In the genomic region with DNA sequence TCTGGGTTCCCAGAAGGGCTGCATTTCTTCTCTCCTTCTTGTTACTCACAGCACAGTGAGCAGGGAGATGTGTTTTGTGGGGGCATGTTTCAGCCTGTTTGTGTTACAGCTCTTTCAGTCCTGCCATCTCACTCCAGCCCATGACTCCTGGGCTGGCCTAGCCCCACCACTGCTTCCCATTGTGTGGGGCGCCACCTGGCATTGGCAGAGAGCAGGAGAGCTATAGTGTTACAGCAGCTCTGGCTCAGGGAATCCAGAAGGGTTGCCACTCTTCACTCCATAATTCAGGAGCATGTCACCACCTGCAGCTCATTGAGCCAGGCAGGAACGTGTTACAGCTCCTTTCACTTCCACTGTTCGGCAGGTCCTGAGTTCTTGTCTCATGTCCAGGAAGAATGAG, we compare ENCODE assay signal across 30 cellular contexts. TPM values are rescaled to one million over a fixed set of nuclear protein-coding genes. Genes with fewer than 3 reads are reported as not detected.
DNase-seq lines count a peak whose midpoint lies in the region; ATAC-seq, FAIRE-seq and TF ChIP-seq lines count a peak whose summit lies in the region.
"Had no signal": no experiment of that assay in that cellular context is flagged by ENCODE, and none has a peak within 500 bp of the region (broad histone marks: within the 10 kb centered on the region; RNA-seq: fewer than 3 reads in every experiment).

No MANE protein-coding gene starts in this region.

- H3K18ac ChIP-seq in H9 (ENCODE audit: insufficient read length, low read depth, low read length) = no peak overlapping the region

- H3K4me2 ChIP-seq in H9 (ENCODE audit: insufficient read depth, insufficient read length, low read length) = no peak overlapping the region
- H3K4me2 ChIP-seq in smooth muscle cell = no peak overlapping the region
- H3K4me2 ChIP-seq: KMS-11 had no signal

- H3K27ac Mint-ChIP-seq in H9 = no peak overlapping the region
- no peak overlapping the region for H3K27ac Mint-ChIP-seq in WTC11
- H3K27ac Mint-ChIP-seq: CD4-positive, alpha-beta memory T cell; HFFc6; IgD-negative memory B cell had no signal

- H2BK5ac ChIP-seq in H9 (ENCODE audit: insufficient read length, low read length) = no peak overlapping the region

- whole genome bisulfite sequencing in H9 (ENCODE audit: extremely low coverage, insufficient read length, low lambda C conversion rate) = no CpG with 5 or more reads among the region's 3 CpGs
- 23% methylated on average over 2 of the region's 3 CpGs; no CpG with 5 or more reads in 1 of the 2 donors for WGBS in esophagus squamous epithelium, 2 donors
- 83% methylated on average over 3 of the region's 3 CpGs for WGBS in smooth muscle cell (ENCODE audit: low lambda C conversion rate)
- WGBS in body of pancreas, 2 donors = 95 to 97% methylated on average over 3 of the region's 3 CpGs

- peaks cover 22 to 28% of the 10 kb centered on the region in 2 experiments for H3K9me3 Mint-ChIP-seq in H9
- H3K9me3 Mint-ChIP-seq in WTC11 = peaks cover 62% of the 10 kb centered on the region

- no peak overlapping the region for H3K27ac ChIP-seq in H9 (ENCODE audit: insufficient read length, low read depth, low read length)
- peak overlapping the region in 3 of 4 donors; percentile 38 to 67 (median 51) for H3K27ac ChIP-seq in esophagus squamous epithelium
- H3K27ac ChIP-seq in smooth muscle cell (ENCODE audit: low read depth) = peak overlapping the region; percentile 31
- H3K27ac ChIP-seq in body of pancreas = no peak overlapping the region
- H3K27ac ChIP-seq: GM23248, KMS-11, RWPE1 had no signal

- H2AFZ ChIP-seq in H9 (ENCODE audit: low read length) (no peak overlapping the region), smooth muscle cell (ENCODE audit: low read depth) (no peak overlapping the region)
- H2AFZ ChIP-seq: GM23248 had no signal

- peaks cover 0 to 8% of the 10 kb centered on the region in 2 experiments; a peak in 2 of 4 replicates for H3K4me1 Mint-ChIP-seq in H9
- H3K4me1 Mint-ChIP-seq in WTC11 = peaks cover 12% of the 10 kb centered on the region
- H3K4me1 Mint-ChIP-seq: CD4-positive, alpha-beta memory T cell; IgD-negative memory B cell had no signal

- intact Hi-C loops in esophagus squamous epithelium (cut with DNase I) (no loop called here), body of pancreas (cut with DNase I) (no loop called here), cardiac septum (cut with DNase I) (no loop called here)

- H3K9me3 ChIP-seq in H9 (ENCODE audit: control insufficient read depth, low read depth, low read length) = peaks cover 9% of the 10 kb centered on the region
- H3K9me3 ChIP-seq in esophagus squamous epithelium = peaks cover 0 to 9% (median 0%) of the 10 kb centered on the region in 3 donors
- no peaks in the 10 kb centered on the region for H3K9me3 ChIP-seq in smooth muscle cell (replicated peaks; ENCODE audit: low read depth)
- H3K9me3 ChIP-seq in body of pancreas = no peaks in the 10 kb centered on the region
- H3K9me3 ChIP-seq: HAP-1 had no signal

- H3K4me1 ChIP-seq in H9 (ENCODE audit: insufficient read depth, low read length) (no peaks in the 10 kb centered on the region), esophagus squamous epithelium (peaks cover 0 to 22% (median 0%) of the 10 kb centered on the region in 3 donors), smooth muscle cell (ENCODE audit: low read depth) (no peaks in the 10 kb centered on the region), body of pancreas (no peaks in the 10 kb centered on the region)
- H3K4me1 ChIP-seq: HAP-1 had no signal

- H3K23ac ChIP-seq in H9 (ENCODE audit: insufficient read length, low read depth, low read length) = no peak overlapping the region

- H3K79me2 ChIP-seq in H9 (ENCODE audit: insufficient read depth, low read length) (no peaks in the 10 kb centered on the region), smooth muscle cell (ENCODE audit: low read depth) (no peaks in the 10 kb centered on the region)

- H2BK15ac ChIP-seq in H9 (ENCODE audit: low read depth, low read length) = no peak overlapping the region

- no peak overlapping the region for H3K4me3 ChIP-seq in esophagus squamous epithelium
- no peak overlapping the region for H3K4me3 ChIP-seq in smooth muscle cell
- H3K4me3 ChIP-seq in body of pancreas = no peak overlapping the region
- H3K4me3 ChIP-seq: GM12878, GM23248, HAP-1 had no signal

- no peak overlapping the region for H4K5ac ChIP-seq in H9 (ENCODE audit: insufficient read length, low read depth, low read length)

- POLR2A ChIA-PET in WTC11 (lab: Charles Lee) = no interaction called here

- H3K4me3 Mint-ChIP-seq in H9 (no peak overlapping the region), WTC11 (no peak overlapping the region)
- H3K4me3 Mint-ChIP-seq: CD4-positive, alpha-beta memory T cell; HFFc6; IgD-negative memory B cell had no signal

- H4K8ac ChIP-seq in H9 (replicated peaks; ENCODE audit: insufficient read length, low read depth, low read length) = no peak overlapping the region

- no peak overlapping the region for H2BK20ac ChIP-seq in H9 (ENCODE audit: low read depth, low read length, poor library complexity, severe bottlenecking)

- CTCF ChIA-PET in WTC11 (lab: Charles Lee) = interaction anchor here (0.7 to 1.0 kb wide), 3 partner anchors 22 to 121 kb away, joined by 3 to 4 read pairs (median 3); no protein-coding TSS in a partner anchor

- no peaks in the 10 kb centered on the region for H3K23me2 ChIP-seq in H9 (ENCODE audit: insufficient read length, low read depth, low read length, poor library complexity, severe bottlenecking)

- TF ChIP-seq CTCF in H9 (conservative IDR thresholded peaks at IDR 0.05) (no peak), WTC11 (IDR thresholded peaks at IDR 0.05) (no peak), esophagus squamous epithelium (IDR thresholded peaks at IDR 0.05) (no peak), smooth muscle cell (IDR thresholded peaks at IDR 0.05; ENCODE audit: borderline replicate concordance, insufficient read depth, poor library complexity, severe bottlenecking) (no peak), body of pancreas (IDR thresholded peaks at IDR 0.05) (no peak)

- no peak overlapping the region for H2BK12ac ChIP-seq in H9 (ENCODE audit: insufficient read length, low read depth, low read length)

- H3K56ac ChIP-seq in H9 (ENCODE audit: insufficient read length, low read depth, low read length) = no peak overlapping the region

- H3K27me3 Mint-ChIP-seq in H9 (ENCODE audit: low read depth) = 0 out of 2 replicates have a peak, but pooled peaks cover 1% of the 10 kb centered on the region
- peaks cover 5% of the 10 kb centered on the region; the same call in 1 of the 2 replicates for H3K27me3 Mint-ChIP-seq in WTC11 (ENCODE audit: low read depth)

- H3K36me3 Mint-ChIP-seq in H9 (ENCODE audit: insufficient read depth in 1 of 3, low read depth in 3 of 3) = peaks cover 3 to 17% (median 4%) of the 10 kb centered on the region in 3 experiments; a peak in 5 of 7 replicates
- peaks cover 2% of the 10 kb centered on the region for H3K36me3 Mint-ChIP-seq in WTC11
- H3K36me3 Mint-ChIP-seq: IgD-negative memory B cell had no signal

- H3K27me3 ChIP-seq in H9 (ENCODE audit: insufficient read depth, low read length) = no peaks in the 10 kb centered on the region
- H3K27me3 ChIP-seq in esophagus squamous epithelium = no peaks in the 10 kb centered on the region
- no peaks in the 10 kb centered on the region for H3K27me3 ChIP-seq in smooth muscle cell (ENCODE audit: low read depth)
- H3K27me3 ChIP-seq in body of pancreas = no peaks in the 10 kb centered on the region

- H2BK120ac ChIP-seq in H9 (ENCODE audit: low read depth, low read length, poor library complexity, severe bottlenecking) = no peak overlapping the region

- ATAC-seq in WTC11 = peak; percentile 43; the same call in 1 of the 2 replicates
- no peak for ATAC-seq in body of pancreas
- ATAC-seq: GM12878 had no signal

- no peak overlapping the region for H4K91ac ChIP-seq in H9 (ENCODE audit: insufficient read length, low read depth, low read length)

- H4K20me1 ChIP-seq in H9 (ENCODE audit: control insufficient read depth, insufficient read depth, insufficient read length) (no peaks in the 10 kb centered on the region), smooth muscle cell (ENCODE audit: low read depth) (no peaks in the 10 kb centered on the region)

- TF ChIP-seq POLR2A in esophagus squamous epithelium (IDR thresholded peaks at IDR 0.05) (no peak), body of pancreas (IDR thresholded peaks at IDR 0.05) (no peak)

- DNase-seq in H9 (peak; percentile 37), WTC11 (ENCODE audit: low spot score) (no peak), esophagus squamous epithelium (lab: John Stamatoyannopoulos, UW) (no peak), smooth muscle cell (lab: John Stamatoyannopoulos, UW; ENCODE audit: unreplicated experiment) (no peak), body of pancreas (no peak), cardiac septum (ENCODE audit: low spot score) (no peak), RCC 7860 (ENCODE audit: low spot score) (no peak)
- DNase-seq: C1 segment of cervical spinal cord; CD4-positive, alpha-beta memory T cell; COR-L47; DMS79; EL; GDM1; GM23248; HFFc6; NCI-H1048; NCI-H1417; NCI-H1694; NCI-H2029 treated with DMSO at 0.1 percent for 48 hours; NCI-H446; NCI-H526; NCI-H82; SHP77 had no signal

- H3T11ph ChIP-seq in H9 (ENCODE audit: low read length) = no peak overlapping the region

- H3K4ac ChIP-seq in H9 (ENCODE audit: low read depth, low read length) = no peak overlapping the region

- no peaks in the 10 kb centered on the region for H3K79me1 ChIP-seq in H9 (ENCODE audit: insufficient read depth, low read depth, low read length, poor library complexity, severe bottlenecking)

- no peaks in the 10 kb centered on the region for H3K36me3 ChIP-seq in esophagus squamous epithelium
- no peaks in the 10 kb centered on the region for H3K36me3 ChIP-seq in smooth muscle cell (ENCODE audit: low read depth)
- H3K36me3 ChIP-seq in body of pancreas (replicated peaks in 1 of 2; ENCODE audit: insufficient read depth in 1 of 2, low read depth in 2 of 2) = no peaks in the 10 kb centered on the region
- H3K36me3 ChIP-seq: HAP-1 had no signal

- no peak overlapping the region for H3K14ac ChIP-seq in H9 (ENCODE audit: insufficient read depth, low read length)

- H3F3A ChIP-seq in smooth muscle cell (ENCODE audit: low read depth) = no peaks in the 10 kb centered on the region

- no peak overlapping the region for H2AK5ac ChIP-seq in H9 (ENCODE audit: insufficient read length, low read length)

- H3K9ac ChIP-seq in H9 (ENCODE audit: extremely low read depth, insufficient read length, low read length) (no peak overlapping the region), smooth muscle cell (ENCODE audit: low read depth) (no peak overlapping the region)
- H3K9ac ChIP-seq: GM23248, KMS-11 had no signal

- no peak for FAIRE-seq in RCC 7860 (lab: Jason Lieb, UNC)
- FAIRE-seq: GM12878 had no signal

TF ChIP-seq in WTC11, 78 proteins besides CTCF, POLR2A, EP300 and RAD21 (continues in another document):
- no peak for TF ChIP-seq ZNF396 (CRISPR knock-in tag; IDR thresholded peaks at IDR 0.05; ENCODE audit: borderline replicate concordance)

RNA-seq across cellular contexts. Expression of gene CLDN12, which starts 30.0 kb away (rescaled TPM):
- 40.1 and 42.9 TPM in 2 replicates for total RNA-seq in H9 (2021)
- 39.4 to 47.5 TPM (median 44.1 TPM) in 3 replicates for total RNA-seq in WTC11 (2021)
- 10 to 100 TPM; 13.0 to 24.3 (median 21.2) TPM for total RNA-seq in esophagus squamous epithelium
- total RNA-seq in smooth muscle cell = 50.2 and 51.1 TPM in 2 replicates
- 16.1 and 18.1 TPM in 2 replicates for polyA plus RNA-seq in smooth muscle cell
- total RNA-seq in body of pancreas = 10 to 100 TPM; 18.1 to 25.2 TPM
- 19.9 TPM for total RNA-seq in cardiac septum

RNA-seq across cellular contexts. Expression of gene PTTG1IP2, which starts 36.2 kb away (rescaled TPM):
- total RNA-seq in H9 (2021) = not detected in 2 replicates
- not detected in 3 replicates for total RNA-seq in WTC11 (2021)
- not detected for total RNA-seq in esophagus squamous epithelium
- total RNA-seq in smooth muscle cell = not detected in 2 replicates
- polyA plus RNA-seq in smooth muscle cell = not detected in 2 replicates
- not detected for total RNA-seq in body of pancreas
- total RNA-seq in cardiac septum = not detected
- total RNA-seq: A673; CD4-positive, alpha-beta memory T cell; GM12878; GM23248; HFFc6; SK-MEL-5 had no signal
- polyA plus RNA-seq: CD4-positive, alpha-beta memory T cell; GM12878; GM23248; IgD-negative memory B cell had no signal

Comparison
In these comparisons a context has a peak if more than half of its experiments do, and no peak if none do; other contexts are left out.
1. H3K27ac ChIP-seq: peak in esophagus squamous epithelium (3 of 4) and smooth muscle cell (single experiment); none in H9 (single experiment) and body of pancreas (0 of 4).